Comparison of ENCODE assay signal across 2 cellular contexts in the genomic region with DNA sequence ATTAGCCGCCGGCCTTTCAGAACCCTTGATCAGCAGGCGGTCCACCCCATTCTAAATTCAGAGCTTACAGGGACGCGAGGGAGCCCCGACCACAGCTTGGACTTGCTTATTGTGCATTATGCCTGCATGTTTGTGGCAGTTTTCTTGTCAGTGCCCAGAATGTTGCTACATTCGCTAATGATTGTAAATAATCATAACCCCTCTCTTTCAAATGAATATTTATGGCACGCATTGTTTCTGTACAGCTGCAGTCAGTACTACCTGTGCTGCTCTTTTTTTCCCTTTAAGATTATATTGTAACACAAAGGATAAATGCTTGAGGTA.
TF ChIP-seq lines count a peak whose summit lies in the region.

No MANE protein-coding gene starts in this region.

TF ChIP-seq in SK-N-SH, 30 proteins besides CTCF, POLR2A, EP300 and RAD21 (continued from another document):
- TF ChIP-seq, protein P1, sequence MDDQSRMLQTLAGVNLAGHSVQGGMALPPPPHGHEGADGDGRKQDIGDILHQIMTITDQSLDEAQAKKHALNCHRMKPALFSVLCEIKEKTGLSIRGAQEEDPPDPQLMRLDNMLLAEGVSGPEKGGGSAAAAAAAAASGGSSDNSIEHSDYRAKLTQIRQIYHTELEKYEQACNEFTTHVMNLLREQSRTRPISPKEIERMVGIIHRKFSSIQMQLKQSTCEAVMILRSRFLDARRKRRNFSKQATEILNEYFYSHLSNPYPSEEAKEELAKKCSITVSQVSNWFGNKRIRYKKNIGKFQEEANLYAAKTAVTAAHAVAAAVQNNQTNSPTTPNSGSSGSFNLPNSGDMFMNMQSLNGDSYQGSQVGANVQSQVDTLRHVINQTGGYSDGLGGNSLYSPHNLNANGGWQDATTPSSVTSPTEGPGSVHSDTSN (IDR thresholded peaks at IDR 0.05): no peak
- TF ChIP-seq, protein P2, sequence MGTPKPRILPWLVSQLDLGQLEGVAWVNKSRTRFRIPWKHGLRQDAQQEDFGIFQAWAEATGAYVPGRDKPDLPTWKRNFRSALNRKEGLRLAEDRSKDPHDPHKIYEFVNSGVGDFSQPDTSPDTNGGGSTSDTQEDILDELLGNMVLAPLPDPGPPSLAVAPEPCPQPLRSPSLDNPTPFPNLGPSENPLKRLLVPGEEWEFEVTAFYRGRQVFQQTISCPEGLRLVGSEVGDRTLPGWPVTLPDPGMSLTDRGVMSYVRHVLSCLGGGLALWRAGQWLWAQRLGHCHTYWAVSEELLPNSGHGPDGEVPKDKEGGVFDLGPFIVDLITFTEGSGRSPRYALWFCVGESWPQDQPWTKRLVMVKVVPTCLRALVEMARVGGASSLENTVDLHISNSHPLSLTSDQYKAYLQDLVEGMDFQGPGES (IDR thresholded peaks at IDR 0.05; ENCODE audit: low read depth, low read length): no peak
- no peak for TF ChIP-seq ELF1 (IDR thresholded peaks at IDR 0.05)

TF ChIP-seq in SK-N-SH treated with all-trans-retinoic acid at 6 μM for 48 hours, 23 proteins besides CTCF, POLR2A, EP300 and RAD21 (continued from another document):
- TF ChIP-seq, protein P3, sequence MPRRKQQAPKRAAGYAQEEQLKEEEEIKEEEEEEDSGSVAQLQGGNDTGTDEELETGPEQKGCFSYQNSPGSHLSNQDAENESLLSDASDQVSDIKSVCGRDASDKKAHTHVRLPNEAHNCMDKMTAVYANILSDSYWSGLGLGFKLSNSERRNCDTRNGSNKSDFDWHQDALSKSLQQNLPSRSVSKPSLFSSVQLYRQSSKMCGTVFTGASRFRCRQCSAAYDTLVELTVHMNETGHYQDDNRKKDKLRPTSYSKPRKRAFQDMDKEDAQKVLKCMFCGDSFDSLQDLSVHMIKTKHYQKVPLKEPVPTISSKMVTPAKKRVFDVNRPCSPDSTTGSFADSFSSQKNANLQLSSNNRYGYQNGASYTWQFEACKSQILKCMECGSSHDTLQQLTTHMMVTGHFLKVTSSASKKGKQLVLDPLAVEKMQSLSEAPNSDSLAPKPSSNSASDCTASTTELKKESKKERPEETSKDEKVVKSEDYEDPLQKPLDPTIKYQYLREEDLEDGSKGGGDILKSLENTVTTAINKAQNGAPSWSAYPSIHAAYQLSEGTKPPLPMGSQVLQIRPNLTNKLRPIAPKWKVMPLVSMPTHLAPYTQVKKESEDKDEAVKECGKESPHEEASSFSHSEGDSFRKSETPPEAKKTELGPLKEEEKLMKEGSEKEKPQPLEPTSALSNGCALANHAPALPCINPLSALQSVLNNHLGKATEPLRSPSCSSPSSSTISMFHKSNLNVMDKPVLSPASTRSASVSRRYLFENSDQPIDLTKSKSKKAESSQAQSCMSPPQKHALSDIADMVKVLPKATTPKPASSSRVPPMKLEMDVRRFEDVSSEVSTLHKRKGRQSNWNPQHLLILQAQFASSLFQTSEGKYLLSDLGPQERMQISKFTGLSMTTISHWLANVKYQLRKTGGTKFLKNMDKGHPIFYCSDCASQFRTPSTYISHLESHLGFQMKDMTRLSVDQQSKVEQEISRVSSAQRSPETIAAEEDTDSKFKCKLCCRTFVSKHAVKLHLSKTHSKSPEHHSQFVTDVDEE (CRISPR knock-in tag; IDR thresholded peaks at IDR 0.05): no peak
- TF ChIP-seq, protein P4, sequence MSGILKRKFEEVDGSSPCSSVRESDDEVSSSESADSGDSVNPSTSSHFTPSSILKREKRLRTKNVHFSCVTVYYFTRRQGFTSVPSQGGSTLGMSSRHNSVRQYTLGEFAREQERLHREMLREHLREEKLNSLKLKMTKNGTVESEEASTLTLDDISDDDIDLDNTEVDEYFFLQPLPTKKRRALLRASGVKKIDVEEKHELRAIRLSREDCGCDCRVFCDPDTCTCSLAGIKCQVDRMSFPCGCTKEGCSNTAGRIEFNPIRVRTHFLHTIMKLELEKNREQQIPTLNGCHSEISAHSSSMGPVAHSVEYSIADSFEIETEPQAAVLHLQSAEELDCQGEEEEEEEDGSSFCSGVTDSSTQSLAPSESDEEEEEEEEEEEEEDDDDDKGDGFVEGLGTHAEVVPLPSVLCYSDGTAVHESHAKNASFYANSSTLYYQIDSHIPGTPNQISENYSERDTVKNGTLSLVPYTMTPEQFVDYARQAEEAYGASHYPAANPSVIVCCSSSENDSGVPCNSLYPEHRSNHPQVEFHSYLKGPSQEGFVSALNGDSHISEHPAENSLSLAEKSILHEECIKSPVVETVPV (CRISPR knock-in tag; IDR thresholded peaks at IDR 0.05): no peak
- TF ChIP-seq ESRRG (CRISPR knock-in tag; IDR thresholded peaks at IDR 0.05) (no peak), ZFP3 (CRISPR knock-in tag; IDR thresholded peaks at IDR 0.05) (no peak), GLIS3 (CRISPR knock-in tag; IDR thresholded peaks at IDR 0.05) (no peak), PPARA (CRISPR knock-in tag; IDR thresholded peaks at IDR 0.05; ENCODE audit: borderline replicate concordance) (no peak), TOX (CRISPR knock-in tag; IDR thresholded peaks at IDR 0.05; ENCODE audit: borderline replicate concordance) (no peak), ZNF8 (CRISPR knock-in tag; IDR thresholded peaks at IDR 0.05) (no peak), ZNF70 (CRISPR knock-in tag; IDR thresholded peaks at IDR 0.05) (no peak), ZNF565 (CRISPR knock-in tag; conservative IDR thresholded peaks at IDR 0.05; ENCODE audit: low read depth) (no peak), ZFP30 (CRISPR knock-in tag; IDR thresholded peaks at IDR 0.05) (no peak), ZC3H10 (CRISPR knock-in tag; IDR thresholded peaks at IDR 0.05) (no peak), ARNTL (CRISPR knock-in tag; IDR thresholded peaks at IDR 0.05; ENCODE audit: borderline replicate concordance, low read depth) (no peak), SNAI2 (CRISPR knock-in tag; IDR thresholded peaks at IDR 0.05) (no peak), OSR1 (CRISPR knock-in tag; IDR thresholded peaks at IDR 0.05) (no peak), RARB (CRISPR knock-in tag; IDR thresholded peaks at IDR 0.05) (no peak)
- TF ChIP-seq, protein P5, sequence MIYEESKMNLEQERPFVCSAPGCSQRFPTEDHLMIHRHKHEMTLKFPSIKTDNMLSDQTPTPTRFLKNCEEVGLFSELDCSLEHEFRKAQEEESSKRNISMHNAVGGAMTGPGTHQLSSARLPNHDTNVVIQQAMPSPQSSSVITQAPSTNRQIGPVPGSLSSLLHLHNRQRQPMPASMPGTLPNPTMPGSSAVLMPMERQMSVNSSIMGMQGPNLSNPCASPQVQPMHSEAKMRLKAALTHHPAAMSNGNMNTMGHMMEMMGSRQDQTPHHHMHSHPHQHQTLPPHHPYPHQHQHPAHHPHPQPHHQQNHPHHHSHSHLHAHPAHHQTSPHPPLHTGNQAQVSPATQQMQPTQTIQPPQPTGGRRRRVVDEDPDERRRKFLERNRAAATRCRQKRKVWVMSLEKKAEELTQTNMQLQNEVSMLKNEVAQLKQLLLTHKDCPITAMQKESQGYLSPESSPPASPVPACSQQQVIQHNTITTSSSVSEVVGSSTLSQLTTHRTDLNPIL (CRISPR knock-in tag; IDR thresholded peaks at IDR 0.05; ENCODE audit: low read depth): no peak
- TF ChIP-seq, protein P6, sequence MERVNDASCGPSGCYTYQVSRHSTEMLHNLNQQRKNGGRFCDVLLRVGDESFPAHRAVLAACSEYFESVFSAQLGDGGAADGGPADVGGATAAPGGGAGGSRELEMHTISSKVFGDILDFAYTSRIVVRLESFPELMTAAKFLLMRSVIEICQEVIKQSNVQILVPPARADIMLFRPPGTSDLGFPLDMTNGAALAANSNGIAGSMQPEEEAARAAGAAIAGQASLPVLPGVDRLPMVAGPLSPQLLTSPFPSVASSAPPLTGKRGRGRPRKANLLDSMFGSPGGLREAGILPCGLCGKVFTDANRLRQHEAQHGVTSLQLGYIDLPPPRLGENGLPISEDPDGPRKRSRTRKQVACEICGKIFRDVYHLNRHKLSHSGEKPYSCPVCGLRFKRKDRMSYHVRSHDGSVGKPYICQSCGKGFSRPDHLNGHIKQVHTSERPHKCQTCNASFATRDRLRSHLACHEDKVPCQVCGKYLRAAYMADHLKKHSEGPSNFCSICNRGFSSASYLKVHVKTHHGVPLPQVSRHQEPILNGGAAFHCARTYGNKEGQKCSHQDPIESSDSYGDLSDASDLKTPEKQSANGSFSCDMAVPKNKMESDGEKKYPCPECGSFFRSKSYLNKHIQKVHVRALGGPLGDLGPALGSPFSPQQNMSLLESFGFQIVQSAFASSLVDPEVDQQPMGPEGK (CRISPR knock-in tag; IDR thresholded peaks at IDR 0.05; ENCODE audit: borderline replicate concordance): no peak
